8 cellular contexts compared by ENCODE assay signal in the genomic region with DNA sequence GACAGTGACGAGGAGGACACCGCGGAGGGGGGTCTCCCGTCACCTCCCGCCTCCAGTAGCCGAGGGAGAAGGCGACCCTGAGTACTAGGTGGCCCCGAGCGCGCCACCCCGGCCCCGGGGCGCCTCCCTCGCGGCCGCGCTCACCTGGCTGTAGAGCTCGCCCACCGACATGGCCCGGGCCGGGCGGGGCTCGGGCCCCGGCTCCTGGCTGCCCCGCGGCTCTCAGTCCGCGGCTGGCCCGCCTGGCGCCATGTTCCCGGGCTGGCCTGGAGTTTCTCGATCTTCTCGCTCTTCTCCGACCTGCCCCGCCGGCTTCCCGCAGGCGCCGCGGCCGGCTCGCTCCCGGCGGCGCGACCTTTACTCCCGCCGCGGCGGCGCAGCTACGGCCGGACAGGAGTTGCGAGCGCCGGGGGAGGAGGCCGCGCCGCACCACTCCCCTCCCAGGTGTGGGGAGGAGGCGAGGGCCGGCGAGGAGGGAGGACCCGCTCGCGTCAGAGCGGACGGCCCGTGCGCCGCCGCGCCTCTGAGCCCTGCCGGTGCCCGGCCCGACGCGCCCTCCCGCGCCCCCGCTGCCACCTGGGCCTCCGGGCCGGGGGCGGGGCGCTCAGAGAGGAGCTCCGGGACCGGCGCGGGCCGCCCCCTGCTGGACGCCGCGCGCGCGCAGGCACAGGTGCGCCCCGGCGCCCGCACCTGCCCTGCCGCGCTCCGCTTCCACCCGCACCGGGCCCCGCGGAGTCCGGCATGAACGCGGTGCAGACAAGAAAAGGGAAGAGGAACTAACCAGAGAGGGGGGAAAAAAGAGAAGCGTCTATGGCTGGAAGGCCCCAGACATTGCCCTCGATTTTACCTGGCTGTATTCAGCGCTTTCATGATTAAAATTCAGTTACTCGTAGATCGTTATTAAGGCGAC. TPM values are rescaled to one million over a fixed set of nuclear protein-coding genes. Genes with fewer than 3 reads are reported as not detected.
DNase-seq lines count a peak whose midpoint lies in the region; ATAC-seq lines count a peak whose summit lies in the region.

A gene (minus strand): TSS at position 525 of the 910 bp plus-strand sequence. CDS start 354 bp downstream, at position 171.

- H3K27me3 ChIP-seq in SJCRH30 (no peaks in the 10 kb centered on the region), adipocyte (replicated peaks; ENCODE audit: control insufficient read depth, insufficient read depth, low read length) (peaks cover 58% of the 10 kb centered on the region)

- H3K9me3 ChIP-seq in SJCRH30 (replicated peaks) = no peaks in the 10 kb centered on the region
- no peaks in the 10 kb centered on the region for H3K9me3 ChIP-seq in adipocyte (ENCODE audit: control insufficient read depth, low read length)

- DNase-seq in CD1c-positive myeloid dendritic cell (ENCODE audit: extremely low spot score) = peak; percentile 9
- no peak for DNase-seq in SJCRH30
- peak; percentile 8 for DNase-seq in adipocyte (ENCODE audit: low read depth)
- peak; percentile 72 for DNase-seq in islet precursor cell
- peak; percentile 38 for DNase-seq in stimulated activated CD4-positive, alpha-beta T cell treated with anti-CD3 and anti-CD28 coated beads, Interleukin-1b, Interleukin-23, amount 100 ng/mL, for 48 hours
- no peak for DNase-seq in putamen (ENCODE audit: low spot score)

- no peak within 1 kb of the TSS for H3K9ac ChIP-seq in adipocyte (ENCODE audit: low read length)

- peak; percentile 63 for ATAC-seq in GM19328 (IDR thresholded peaks at IDR 0.05; ENCODE audit: unreplicated experiment)
- peak; percentile 75 for ATAC-seq in HG03521 (IDR thresholded peaks at IDR 0.05; ENCODE audit: unreplicated experiment)

- H3K4me3 ChIP-seq in SJCRH30 (no peak within 1 kb of the TSS), adipocyte (ENCODE audit: low read length) (peak within 1 kb of the TSS; percentile 62)

- H3K4me1 ChIP-seq in SJCRH30 (no peaks in the 10 kb centered on the region), adipocyte (ENCODE audit: control insufficient read depth, insufficient read depth, low read length) (no peaks in the 10 kb centered on the region)

- no peak within 1 kb of the TSS for H3K27ac ChIP-seq in SJCRH30

- no peaks in the 10 kb centered on the region for H3K36me3 ChIP-seq in SJCRH30
- H3K36me3 ChIP-seq in adipocyte (ENCODE audit: control insufficient read depth, insufficient read depth, low read length, severe bottlenecking) = no peaks in the 10 kb centered on the region

RNA-seq across cellular contexts. Expression of the gene that starts here (rescaled TPM):
- total RNA-seq in SJCRH30 (2014; rRNA removed; shearing (Covaris generic)) = 39.1 and 39.7 TPM in 2 replicates

Comparison
In these comparisons a context has a peak if more than half of its experiments do, and no peak if none do; other contexts are left out.
1. DNase-seq: peak in CD1c-positive myeloid dendritic cell (single experiment), adipocyte (single experiment), islet precursor cell (single experiment) and stimulated activated CD4-positive, alpha-beta T cell treated with anti-CD3 and anti-CD28 coated beads, Interleukin-1b, Interleukin-23, amount 100 ng/mL, for 48 hours (single experiment); none in SJCRH30 (0 of 2) and putamen (single experiment).